In the genomic region with DNA sequence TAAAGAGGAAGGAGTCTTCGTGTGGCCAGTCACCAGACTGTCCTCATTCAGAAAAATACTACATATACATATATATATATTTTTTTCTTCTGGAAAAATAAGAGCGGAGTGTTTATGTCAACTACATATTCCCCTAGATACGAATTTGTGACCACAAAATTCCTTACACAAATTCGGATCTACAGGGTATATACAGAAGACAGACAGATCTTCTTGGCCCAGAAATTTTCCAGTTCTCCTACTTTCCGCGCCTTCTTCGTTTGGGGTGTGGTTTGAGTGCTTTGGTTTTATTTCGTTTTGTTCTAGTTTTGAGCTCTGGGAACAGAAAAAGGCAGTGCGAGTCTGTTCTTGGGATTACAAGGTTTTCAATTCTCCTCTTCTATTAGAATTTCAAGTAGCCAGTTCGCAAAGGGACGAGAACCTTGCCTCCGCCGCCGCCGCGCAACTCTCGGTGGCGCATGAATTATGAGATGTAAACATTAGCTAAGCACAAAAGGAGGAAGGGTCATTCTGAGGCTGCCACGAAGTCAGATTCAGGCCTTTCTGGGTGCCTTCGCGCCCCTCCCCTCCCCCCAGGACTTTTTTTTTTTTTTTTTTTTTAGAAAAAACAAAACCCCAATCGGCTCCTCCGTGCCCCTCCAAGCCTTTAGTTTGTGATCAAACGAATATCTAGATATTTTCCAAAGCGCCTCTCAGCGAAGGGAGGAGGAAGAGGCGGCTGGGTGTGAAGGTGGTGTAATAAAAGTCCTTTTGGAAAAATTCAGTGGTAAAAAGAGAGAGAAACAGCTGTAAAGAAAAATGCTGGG, we compare ENCODE assay signal across 1 cellular context.
TF ChIP-seq lines count a peak whose summit lies in the region.

No MANE protein-coding gene starts in this region.

TF ChIP-seq in HepG2, 621 proteins besides CTCF, POLR2A, EP300 and RAD21:
- TF ChIP-seq RNF2 (conservative IDR thresholded peaks at IDR 0.05; ENCODE audit: low read depth) (peak; percentile 52; the same call in 1 of the 2 replicates), CBX2 (IDR thresholded peaks at IDR 0.05; ENCODE audit: low read depth, low read length) (peak; percentile 97), CBX2 (CRISPR knock-in tag; IDR thresholded peaks at IDR 0.05; ENCODE audit: low read depth) (no peak), ZFP36 (IDR thresholded peaks at IDR 0.05; ENCODE audit: borderline replicate concordance, low read depth, low read length, partially characterized antibody) (peak; percentile 81), ZNF20 (CRISPR knock-in tag; IDR thresholded peaks at IDR 0.05) (no peak)
- TF ChIP-seq, protein P1, sequence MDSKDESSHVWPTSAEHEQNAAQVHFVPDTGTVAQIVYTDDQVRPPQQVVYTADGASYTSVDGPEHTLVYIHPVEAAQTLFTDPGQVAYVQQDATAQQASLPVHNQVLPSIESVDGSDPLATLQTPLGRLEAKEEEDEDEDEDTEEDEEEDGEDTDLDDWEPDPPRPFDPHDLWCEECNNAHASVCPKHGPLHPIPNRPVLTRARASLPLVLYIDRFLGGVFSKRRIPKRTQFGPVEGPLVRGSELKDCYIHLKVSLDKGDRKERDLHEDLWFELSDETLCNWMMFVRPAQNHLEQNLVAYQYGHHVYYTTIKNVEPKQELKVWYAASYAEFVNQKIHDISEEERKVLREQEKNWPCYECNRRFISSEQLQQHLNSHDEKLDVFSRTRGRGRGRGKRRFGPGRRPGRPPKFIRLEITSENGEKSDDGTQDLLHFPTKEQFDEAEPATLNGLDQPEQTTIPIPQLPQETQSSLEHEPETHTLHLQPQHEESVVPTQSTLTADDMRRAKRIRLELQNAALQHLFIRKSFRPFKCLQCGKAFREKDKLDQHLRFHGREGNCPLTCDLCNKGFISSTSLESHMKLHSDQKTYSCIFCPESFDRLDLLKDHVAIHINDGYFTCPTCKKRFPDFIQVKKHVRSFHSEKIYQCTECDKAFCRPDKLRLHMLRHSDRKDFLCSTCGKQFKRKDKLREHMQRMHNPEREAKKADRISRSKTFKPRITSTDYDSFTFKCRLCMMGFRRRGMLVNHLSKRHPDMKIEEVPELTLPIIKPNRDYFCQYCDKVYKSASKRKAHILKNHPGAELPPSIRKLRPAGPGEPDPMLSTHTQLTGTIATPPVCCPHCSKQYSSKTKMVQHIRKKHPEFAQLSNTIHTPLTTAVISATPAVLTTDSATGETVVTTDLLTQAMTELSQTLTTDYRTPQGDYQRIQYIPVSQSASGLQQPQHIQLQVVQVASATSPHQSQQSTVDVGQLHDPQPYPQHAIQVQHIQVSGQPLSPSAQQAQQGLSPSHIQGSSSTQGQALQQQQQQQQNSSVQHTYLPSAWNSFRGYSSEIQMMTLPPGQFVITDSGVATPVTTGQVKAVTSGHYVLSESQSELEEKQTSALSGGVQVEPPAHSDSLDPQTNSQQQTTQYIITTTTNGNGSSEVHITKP (CRISPR knock-in tag; IDR thresholded peaks at IDR 0.05; ENCODE audit: low read depth), result no peak
